Comparison of ENCODE assay signal across 8 cellular contexts in genomic region chr7:100088095-100088620, GRCh38. TPM values are rescaled to one million over a fixed set of nuclear protein-coding genes. Genes with fewer than 3 reads are reported as not detected.
DNase-seq lines count a peak whose midpoint lies in the region; ATAC-seq lines count a peak whose summit lies in the region.

No MANE protein-coding gene starts in this region.

- H3K27ac ChIP-seq in layer of hippocampus (ENCODE audit: low read depth, low read length) (peak overlapping the region; percentile 88), thymus (ENCODE audit: low read depth) (peak overlapping the region; percentile 93)

- no peak for DNase-seq in activated CD4-positive, alpha-beta T cell treated with anti-CD3 and anti-CD28 coated beads, Interleukin-2, amount 10 ng/mL, durations not matched to agents 7 days and 5 days
- no peak for DNase-seq in activated CD4-positive, alpha-beta T cell treated with anti-CD3 and anti-CD28 coated beads, Interleukin-2, amount 50 U/mL, for 4 hours
- no peak for DNase-seq in activated CD4-positive, alpha-beta T cell treated with anti-CD3 and anti-CD28 coated beads, Interleukin-2, amount 50 U/mL, for 1 hour
- no peak for DNase-seq in RPMI8226

- peaks cover 36% of the 10 kb centered on the region for H3K36me3 Mint-ChIP-seq in activated CD4-positive, alpha-beta T cell treated with anti-CD3 and anti-CD28 coated beads, Interleukin-2, amount 10 ng/mL, durations not matched to agents 7 days and 5 days (ENCODE audit: low read depth)
- peaks cover 2% of the 10 kb centered on the region for H3K36me3 Mint-ChIP-seq in activated naive CD8-positive, alpha-beta T cell

- no peaks in the 10 kb centered on the region for H3K27me3 ChIP-seq in layer of hippocampus (ENCODE audit: control insufficient read depth, insufficient read depth, low read length)
- H3K27me3 ChIP-seq in thymus (ENCODE audit: control insufficient read depth, insufficient read depth): peaks cover 5% of the 10 kb centered on the region

- H3K27ac Mint-ChIP-seq in activated CD4-positive, alpha-beta T cell treated with anti-CD3 and anti-CD28 coated beads, Interleukin-2, amount 10 ng/mL, durations not matched to agents 7 days and 5 days: peak overlapping the region; percentile 91
- H3K27ac Mint-ChIP-seq in activated naive CD8-positive, alpha-beta T cell: peak overlapping the region; percentile 97

- no peaks in the 10 kb centered on the region for H3K9me3 Mint-ChIP-seq in activated CD4-positive, alpha-beta T cell treated with anti-CD3 and anti-CD28 coated beads, Interleukin-2, amount 10 ng/mL, durations not matched to agents 7 days and 5 days
- no peaks in the 10 kb centered on the region for H3K9me3 Mint-ChIP-seq in activated naive CD8-positive, alpha-beta T cell (ENCODE audit: low read depth)

- peaks cover 44% of the 10 kb centered on the region for H3K4me1 Mint-ChIP-seq in activated CD4-positive, alpha-beta T cell treated with anti-CD3 and anti-CD28 coated beads, Interleukin-2, amount 10 ng/mL, durations not matched to agents 7 days and 5 days
- peaks cover 31% of the 10 kb centered on the region for H3K4me1 Mint-ChIP-seq in activated naive CD8-positive, alpha-beta T cell (ENCODE audit: low read depth)

- no peak for ATAC-seq in GM19328 (IDR thresholded peaks at IDR 0.05; ENCODE audit: unreplicated experiment)

- 86% methylated on average over 11 of the region's 11 CpGs for WGBS in thymus

- peak overlapping the region; percentile 90 for H3K4me3 ChIP-seq in thymus (ENCODE audit: low read length)

- H3K36me3 ChIP-seq in thymus (ENCODE audit: control insufficient read depth, insufficient read depth): peaks cover 28% of the 10 kb centered on the region

- H3K27me3 Mint-ChIP-seq in activated CD4-positive, alpha-beta T cell treated with anti-CD3 and anti-CD28 coated beads, Interleukin-2, amount 10 ng/mL, durations not matched to agents 7 days and 5 days: peaks cover 3% of the 10 kb centered on the region
- H3K27me3 Mint-ChIP-seq in activated naive CD8-positive, alpha-beta T cell: no peaks in the 10 kb centered on the region

- H3K4me1 ChIP-seq in thymus (ENCODE audit: control insufficient read depth, insufficient read depth, low read length): peaks cover 14% of the 10 kb centered on the region

- H3K9me3 ChIP-seq in thymus (ENCODE audit: control insufficient read depth): no peaks in the 10 kb centered on the region

- peak overlapping the region; percentile 89 for H3K4me3 Mint-ChIP-seq in activated CD4-positive, alpha-beta T cell treated with anti-CD3 and anti-CD28 coated beads, Interleukin-2, amount 10 ng/mL, durations not matched to agents 7 days and 5 days
- H3K4me3 Mint-ChIP-seq in activated naive CD8-positive, alpha-beta T cell: peak overlapping the region; percentile 95

- CTCF ChIA-PET in activated CD4-positive, alpha-beta T cell treated with anti-CD3 and anti-CD28 coated beads, Interleukin-2, amount 10 ng/mL, durations not matched to agents 7 days and 5 days (lab: Charles Lee): interaction anchor here (0.6 to 0.9 kb wide), 3 partner anchors 9 to 14 kb away, joined by 3 read pairs; partner anchors contain the start of gene MCM7

- POLR2A ChIA-PET in activated CD4-positive, alpha-beta T cell treated with anti-CD3 and anti-CD28 coated beads, Interleukin-2, amount 10 ng/mL, durations not matched to agents 7 days and 5 days (lab: Charles Lee): interaction anchor here (1.5 kb wide), 1 partner anchor 12 kb away, joined by 4 read pairs; no protein-coding TSS in a partner anchor

RNA-seq across cellular contexts. Expression of gene COPS6, which starts 0.6 kb away (rescaled TPM):
- 10 to 100 TPM; 80.6 to 97.1 TPM for total RNA-seq in activated CD4-positive, alpha-beta T cell treated with anti-CD3 and anti-CD28 coated beads, Interleukin-2, amount 10 ng/mL, durations not matched to agents 7 days and 5 days
- 81.1 TPM for polyA plus RNA-seq in thymus

RNA-seq across cellular contexts. Expression of gene ZNF3, which starts 6.6 kb away (rescaled TPM):
- total RNA-seq in activated CD4-positive, alpha-beta T cell treated with anti-CD3 and anti-CD28 coated beads, Interleukin-2, amount 10 ng/mL, durations not matched to agents 7 days and 5 days: 10 to 100 TPM; 24.5 to 28.3 TPM
- 20.1 TPM for polyA plus RNA-seq in thymus

RNA-seq across cellular contexts. Expression of gene MCM7, which starts 13.0 kb away (rescaled TPM):
- total RNA-seq in activated CD4-positive, alpha-beta T cell treated with anti-CD3 and anti-CD28 coated beads, Interleukin-2, amount 10 ng/mL, durations not matched to agents 7 days and 5 days: 100 to 1,000 TPM; 292 to 321 TPM
- 111 TPM for polyA plus RNA-seq in thymus

RNA-seq across cellular contexts. Expression of gene AP4M1, which starts 13.3 kb away (rescaled TPM):
- 10 to 100 TPM; 13.1 to 14.1 TPM for total RNA-seq in activated CD4-positive, alpha-beta T cell treated with anti-CD3 and anti-CD28 coated beads, Interleukin-2, amount 10 ng/mL, durations not matched to agents 7 days and 5 days
- polyA plus RNA-seq in thymus: 14.2 TPM

RNA-seq across cellular contexts. Expression of gene TAF6, which starts 31.0 kb away (rescaled TPM):
- 10 to 100 TPM; 60.1 to 65.5 TPM for total RNA-seq in activated CD4-positive, alpha-beta T cell treated with anti-CD3 and anti-CD28 coated beads, Interleukin-2, amount 10 ng/mL, durations not matched to agents 7 days and 5 days
- 25.7 TPM for polyA plus RNA-seq in thymus
